In the genomic region with DNA sequence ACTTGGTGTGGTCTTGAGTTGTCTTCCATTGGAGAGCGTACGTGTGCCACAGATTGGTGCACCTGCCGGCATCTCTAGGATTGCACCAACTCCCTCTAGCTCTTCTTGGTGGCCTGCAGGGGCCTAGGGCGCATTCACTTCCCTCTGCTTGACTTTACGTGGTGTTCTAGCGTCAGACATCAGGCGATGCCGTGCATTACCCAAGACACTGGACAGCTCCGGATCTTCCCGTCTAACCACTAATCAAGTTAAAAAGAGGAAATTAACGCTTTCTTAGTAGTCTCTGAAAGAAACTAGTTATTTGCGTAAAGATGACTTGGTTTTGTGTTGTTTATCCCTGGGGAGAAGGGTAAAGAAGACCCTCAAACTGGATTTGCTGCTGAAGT, we compare ENCODE assay signal across 8 cellular contexts. TPM values are rescaled to one million over a fixed set of nuclear protein-coding genes. Genes with fewer than 3 reads are reported as not detected.
A peak's percentile ranks its signal among the peaks of the same experiment; 100 is the strongest.
DNase-seq lines count a peak whose midpoint lies in the region; ATAC-seq lines count a peak whose summit lies in the region.

No MANE protein-coding gene starts in this region.

- H2AFZ ChIP-seq in neuronal stem cell (ENCODE audit: low read length): no peak overlapping the region

- no peaks in the 10 kb centered on the region for H3K9me3 Mint-ChIP-seq in activated CD4-positive, alpha-beta memory T cell treated with anti-CD3 and anti-CD28 coated beads, Interleukin-2, amount 10 ng/mL, durations not matched to agents 7 days and 5 days

- DNase-seq in DMS53 treated with DMSO at 0.1 percent for 48 hours (lab: John Stamatoyannopoulos, UW; ENCODE audit: unreplicated experiment): peak; percentile 45
- DNase-seq in KG1 (lab: John Stamatoyannopoulos, UW): peak; percentile 66
- no peak for DNase-seq in activated CD4-positive, alpha-beta memory T cell treated with anti-CD3 and anti-CD28 coated beads, Interleukin-2, amount 10 ng/mL, durations not matched to agents 7 days and 5 days
- DNase-seq in germinal center (ENCODE audit: low spot score): peak; percentile 70
- peak; percentile 6 for DNase-seq in neuronal stem cell (ENCODE audit: low spot score)
- DNase-seq in NCI-H128 (lab: John Stamatoyannopoulos, UW; ENCODE audit: unreplicated experiment): no peak
- no peak for DNase-seq in ureter (ENCODE audit: low spot score)

- peak overlapping the region; percentile 68 for H3K4me2 ChIP-seq in neuronal stem cell (ENCODE audit: insufficient read depth, low read length, poor library complexity, severe bottlenecking)

- H2BK120ac ChIP-seq in neuronal stem cell (ENCODE audit: low read depth, low read length): no peak overlapping the region

- H3K4me3 ChIP-seq in neuronal stem cell (ENCODE audit: low read length in 2 of 2): peak overlapping the region in 1 of 2 donors; percentile 76

- H3K4me1 ChIP-seq in neuronal stem cell (ENCODE audit: control insufficient read depth in 2 of 2, insufficient read depth in 1 of 2, low read depth in 1 of 2, low read length in 2 of 2): peaks cover 0 to 4% of the 10 kb centered on the region in 2 donors

- ATAC-seq in GM19463 (IDR thresholded peaks at IDR 0.05; ENCODE audit: unreplicated experiment): peak; percentile 16

- no peaks in the 10 kb centered on the region for H3K27me3 Mint-ChIP-seq in activated CD4-positive, alpha-beta memory T cell treated with anti-CD3 and anti-CD28 coated beads, Interleukin-2, amount 10 ng/mL, durations not matched to agents 7 days and 5 days

- no peaks in the 10 kb centered on the region for H3K27me3 ChIP-seq in neuronal stem cell (ENCODE audit: control insufficient read depth in 3 of 3, insufficient read depth in 3 of 3, low read depth in 1 of 3, low read length in 3 of 3)

- CTCF ChIA-PET in activated CD4-positive, alpha-beta memory T cell treated with anti-CD3 and anti-CD28 coated beads, Interleukin-2, amount 10 ng/mL, durations not matched to agents 7 days and 5 days (lab: Charles Lee): interaction anchor here (0.6 to 2.0 kb wide), 5 partner anchors 61 to 179 kb away, joined by 3 to 8 read pairs (median 5); no protein-coding TSS in a partner anchor

- H2BK12ac ChIP-seq in neuronal stem cell (ENCODE audit: low read length): no peak overlapping the region

- peak overlapping the region; percentile 59 for H3K27ac Mint-ChIP-seq in activated CD4-positive, alpha-beta memory T cell treated with anti-CD3 and anti-CD28 coated beads, Interleukin-2, amount 10 ng/mL, durations not matched to agents 7 days and 5 days

- peaks cover 0 to 2% of the 10 kb centered on the region in 2 donors for H3K9me3 ChIP-seq in neuronal stem cell (replicated peaks in 1 of 2; ENCODE audit: control insufficient read depth in 2 of 2, insufficient read depth in 1 of 2, low read depth in 1 of 2, low read length in 2 of 2)

- H3K4ac ChIP-seq in neuronal stem cell (ENCODE audit: low read length): no peak overlapping the region

- H3K23ac ChIP-seq in neuronal stem cell (ENCODE audit: low read depth, low read length, poor library complexity): no peak overlapping the region

- POLR2A ChIA-PET in activated CD4-positive, alpha-beta memory T cell treated with anti-CD3 and anti-CD28 coated beads, Interleukin-2, amount 10 ng/mL, durations not matched to agents 7 days and 5 days (lab: Charles Lee): interaction anchor here (0.6 to 4.5 kb wide), 11 partner anchors 9 to 214 kb away, joined by 3 to 25 read pairs (median 6); partner anchors contain the start of genes IFNAR1, IFNAR2 and TMEM50B

- H3K18ac ChIP-seq in neuronal stem cell (ENCODE audit: low read length): no peak overlapping the region

- H3K4me1 Mint-ChIP-seq in activated CD4-positive, alpha-beta memory T cell treated with anti-CD3 and anti-CD28 coated beads, Interleukin-2, amount 10 ng/mL, durations not matched to agents 7 days and 5 days: peaks cover 55% of the 10 kb centered on the region

- WGBS in neuronal stem cell (ENCODE audit: extremely low coverage in 2 of 2, insufficient read length in 2 of 2, insufficient replicate concordance in 1 of 2), 2 donors: no CpG with 5 or more reads among the region's 12 CpGs

- H3K27ac ChIP-seq in neuronal stem cell (replicated peaks; ENCODE audit: low read length): no peak overlapping the region

- no peak overlapping the region for H3K14ac ChIP-seq in neuronal stem cell (ENCODE audit: low read length)

- H4K8ac ChIP-seq in neuronal stem cell (ENCODE audit: low read depth, low read length): no peak overlapping the region

- peak overlapping the region; percentile 95 for H3K4me3 Mint-ChIP-seq in activated CD4-positive, alpha-beta memory T cell treated with anti-CD3 and anti-CD28 coated beads, Interleukin-2, amount 10 ng/mL, durations not matched to agents 7 days and 5 days

- no peak overlapping the region for H2BK5ac ChIP-seq in neuronal stem cell (ENCODE audit: low read length)

- H2BK15ac ChIP-seq in neuronal stem cell (ENCODE audit: low read length): no peak overlapping the region

- H3K79me1 ChIP-seq in neuronal stem cell (ENCODE audit: low read depth, low read length): peaks cover 2% of the 10 kb centered on the region

- peaks cover 4 to 46% of the 10 kb centered on the region in 2 donors for H3K36me3 ChIP-seq in neuronal stem cell (replicated peaks in 1 of 2; ENCODE audit: control insufficient read depth in 2 of 2, insufficient read depth in 2 of 2, low read length in 2 of 2)

- peaks cover 64% of the 10 kb centered on the region for H3K36me3 Mint-ChIP-seq in activated CD4-positive, alpha-beta memory T cell treated with anti-CD3 and anti-CD28 coated beads, Interleukin-2, amount 10 ng/mL, durations not matched to agents 7 days and 5 days (ENCODE audit: low read depth)

- no peak overlapping the region for H2AK5ac ChIP-seq in neuronal stem cell (ENCODE audit: low read depth, low read length)

- no peak overlapping the region for H3K9ac ChIP-seq in neuronal stem cell (ENCODE audit: low read depth, low read length, poor library complexity)

- no peak overlapping the region for H4K91ac ChIP-seq in neuronal stem cell (ENCODE audit: low read depth, low read length, poor library complexity)

RNA-seq across cellular contexts. Expression of gene IL10RB, which starts 0.5 kb away (rescaled TPM):
- total RNA-seq in activated CD4-positive, alpha-beta memory T cell treated with anti-CD3 and anti-CD28 coated beads, Interleukin-2, amount 10 ng/mL, durations not matched to agents 7 days and 5 days: 10 to 100 TPM; 33.9 to 36.1 TPM
- polyA plus RNA-seq in neuronal stem cell (2013, experiment 1 of 2): 4.9 TPM
- 4.9 TPM for polyA plus RNA-seq in neuronal stem cell (2013, experiment 2 of 2)
- total RNA-seq in ureter: 32.9 TPM

RNA-seq across cellular contexts. Expression of gene IFNAR2, which starts 35.9 kb away (rescaled TPM):
- total RNA-seq in activated CD4-positive, alpha-beta memory T cell treated with anti-CD3 and anti-CD28 coated beads, Interleukin-2, amount 10 ng/mL, durations not matched to agents 7 days and 5 days: 10 to 100 TPM; 60.1 to 61.9 TPM
- polyA plus RNA-seq in neuronal stem cell (2013, experiment 1 of 2): 14.2 TPM
- polyA plus RNA-seq in neuronal stem cell (2013, experiment 2 of 2): 14.2 TPM
- 55.2 TPM for total RNA-seq in ureter

RNA-seq across cellular contexts. Expression of gene IFNAR1, which starts 59.1 kb away (rescaled TPM):
- total RNA-seq in activated CD4-positive, alpha-beta memory T cell treated with anti-CD3 and anti-CD28 coated beads, Interleukin-2, amount 10 ng/mL, durations not matched to agents 7 days and 5 days: 10 to 100 TPM; 38.6 to 39.3 TPM
- polyA plus RNA-seq in neuronal stem cell (2013, experiment 1 of 2): 11.8 TPM
- polyA plus RNA-seq in neuronal stem cell (2013, experiment 2 of 2): 14.2 TPM
- 48.7 TPM for total RNA-seq in ureter

Comparison
In these comparisons a context has a peak if more than half of its experiments do, and no peak if none do; other contexts are left out.
1. DNase-seq: peak in DMS53 treated with DMSO at 0.1 percent for 48 hours (single experiment), KG1 (single experiment), germinal center (single experiment) and neuronal stem cell (single experiment); none in activated CD4-positive, alpha-beta memory T cell treated with anti-CD3 and anti-CD28 coated beads, Interleukin-2, amount 10 ng/mL, durations not matched to agents 7 days and 5 days (single experiment), NCI-H128 (single experiment) and ureter (single experiment).